Comparison of ENCODE assay signal across 10 cellular contexts in the genomic region with DNA sequence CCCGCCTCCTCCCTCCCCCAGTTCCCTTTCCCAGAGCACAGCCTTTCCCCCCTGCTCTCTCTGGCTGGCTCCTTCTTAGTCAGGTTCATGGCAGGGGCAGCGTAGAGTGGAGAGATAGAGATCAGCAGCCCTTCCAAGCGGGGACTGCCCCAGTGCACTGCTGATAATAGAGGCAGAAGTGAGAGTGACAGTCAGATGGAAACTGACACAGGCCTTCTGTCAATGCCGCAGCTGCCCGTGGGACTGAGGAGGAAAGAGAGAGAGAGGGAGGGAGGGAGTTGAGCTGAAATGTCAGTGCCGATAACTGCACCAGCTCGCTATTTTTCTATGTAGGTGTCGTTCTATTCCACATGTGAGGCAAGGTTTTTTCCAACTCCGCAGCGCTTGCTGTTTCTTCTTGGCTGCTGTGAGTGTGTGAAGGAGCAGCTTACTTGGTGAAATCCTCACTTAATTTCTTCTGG.
A peak's percentile ranks its signal among the peaks of the same experiment; 100 is the strongest.
DNase-seq lines count a peak whose midpoint lies in the region; ATAC-seq and TF ChIP-seq lines count a peak whose summit lies in the region.
"Had no signal": no experiment of that assay in that cellular context is flagged by ENCODE, and none has a peak within 500 bp of the region (broad histone marks: within the 10 kb centered on the region; RNA-seq: fewer than 3 reads in every experiment).

No MANE protein-coding gene starts in this region.

- peak overlapping the region; percentile 63; the same call in 1 of the 2 replicates for H3K4me2 ChIP-seq in GM23338
- H3K4me2 ChIP-seq: A549 had no signal

- H3K4me1 ChIP-seq in GM23338 (ENCODE audit: insufficient read depth), result peaks cover 13% of the 10 kb centered on the region
- H3K4me1 ChIP-seq: A549 had no signal

- ATAC-seq in GM23338, result peak; percentile 95
- ATAC-seq: A549 had no signal

- H3K4me1 Mint-ChIP-seq in GM23338, result no peaks in the 10 kb centered on the region; the same call in 1 of the 3 replicates
- H3K4me1 Mint-ChIP-seq: nephron had no signal

- no peak overlapping the region for H3K4me3 Mint-ChIP-seq in GM23338
- H3K4me3 Mint-ChIP-seq: nephron had no signal

- no peak overlapping the region for H3K27ac ChIP-seq in GM23338 (ENCODE audit: low read depth)
- H3K27ac ChIP-seq: A549 had no signal

- peak overlapping the region; percentile 38; the same call in 1 of the 2 replicates for H3K4me3 ChIP-seq in GM23338
- H3K4me3 ChIP-seq: A549 had no signal

- H3K27ac Mint-ChIP-seq in GM23338, result no peak overlapping the region
- H3K27ac Mint-ChIP-seq: nephron had no signal

- H3K36me3 Mint-ChIP-seq in GM23338 (ENCODE audit: low read depth), result no peaks in the 10 kb centered on the region

- H2AFZ ChIP-seq in GM23338, result 0 out of 2 replicates have a peak overlapping the region, but pooled peaks have one; percentile 53

- no peaks in the 10 kb centered on the region for H3K27me3 Mint-ChIP-seq in GM23338 (ENCODE audit: insufficient read depth, low read depth, poor library complexity)

- no peaks in the 10 kb centered on the region for H4K20me1 ChIP-seq in GM23338 (replicated peaks; ENCODE audit: insufficient read depth)

- H3F3A ChIP-seq in GM23338 (replicated peaks; ENCODE audit: low read depth), result no peaks in the 10 kb centered on the region

- DNase-seq in NCI-H146 (lab: John Stamatoyannopoulos, UW) (peak; percentile 38), NCI-H146 treated with DMSO at 0.1 percent for 48 hours (lab: John Stamatoyannopoulos, UW; ENCODE audit: unreplicated experiment) (no peak), GM23338 (ENCODE audit: low spot score) (peak; percentile 47), NCI-H128 (lab: John Stamatoyannopoulos, UW; ENCODE audit: unreplicated experiment) (peak; percentile 16), fibroblast of peridontal ligament (ENCODE audit: extremely low read depth) (peak; percentile 31), pons (ENCODE audit: low spot score) (peak; percentile 78), KG1 (lab: John Stamatoyannopoulos, UW) (no peak), DMS114 treated with DMSO at 0.1 percent for 48 hours (lab: John Stamatoyannopoulos, UW; ENCODE audit: unreplicated experiment) (no peak)

- no peaks in the 10 kb centered on the region for H3K9me2 ChIP-seq in GM23338 (ENCODE audit: insufficient read depth)

- no peak for TF ChIP-seq CTCF in GM23338 (conservative IDR thresholded peaks at IDR 0.05; ENCODE audit: low read depth in 2 of 2)

- H3K36me3 ChIP-seq in GM23338 (ENCODE audit: insufficient read depth), result no peaks in the 10 kb centered on the region

- H3K79me2 ChIP-seq in GM23338 (replicated peaks; ENCODE audit: insufficient read depth), result no peaks in the 10 kb centered on the region

- no peaks in the 10 kb centered on the region for H3K27me3 ChIP-seq in GM23338 (ENCODE audit: insufficient read depth)

- no peaks in the 10 kb centered on the region for H3K9me3 Mint-ChIP-seq in GM23338
- H3K9me3 Mint-ChIP-seq: nephron had no signal

TF ChIP-seq in GM23338, 12 proteins besides CTCF, POLR2A, EP300 and RAD21:
- TF ChIP-seq, protein P1, sequence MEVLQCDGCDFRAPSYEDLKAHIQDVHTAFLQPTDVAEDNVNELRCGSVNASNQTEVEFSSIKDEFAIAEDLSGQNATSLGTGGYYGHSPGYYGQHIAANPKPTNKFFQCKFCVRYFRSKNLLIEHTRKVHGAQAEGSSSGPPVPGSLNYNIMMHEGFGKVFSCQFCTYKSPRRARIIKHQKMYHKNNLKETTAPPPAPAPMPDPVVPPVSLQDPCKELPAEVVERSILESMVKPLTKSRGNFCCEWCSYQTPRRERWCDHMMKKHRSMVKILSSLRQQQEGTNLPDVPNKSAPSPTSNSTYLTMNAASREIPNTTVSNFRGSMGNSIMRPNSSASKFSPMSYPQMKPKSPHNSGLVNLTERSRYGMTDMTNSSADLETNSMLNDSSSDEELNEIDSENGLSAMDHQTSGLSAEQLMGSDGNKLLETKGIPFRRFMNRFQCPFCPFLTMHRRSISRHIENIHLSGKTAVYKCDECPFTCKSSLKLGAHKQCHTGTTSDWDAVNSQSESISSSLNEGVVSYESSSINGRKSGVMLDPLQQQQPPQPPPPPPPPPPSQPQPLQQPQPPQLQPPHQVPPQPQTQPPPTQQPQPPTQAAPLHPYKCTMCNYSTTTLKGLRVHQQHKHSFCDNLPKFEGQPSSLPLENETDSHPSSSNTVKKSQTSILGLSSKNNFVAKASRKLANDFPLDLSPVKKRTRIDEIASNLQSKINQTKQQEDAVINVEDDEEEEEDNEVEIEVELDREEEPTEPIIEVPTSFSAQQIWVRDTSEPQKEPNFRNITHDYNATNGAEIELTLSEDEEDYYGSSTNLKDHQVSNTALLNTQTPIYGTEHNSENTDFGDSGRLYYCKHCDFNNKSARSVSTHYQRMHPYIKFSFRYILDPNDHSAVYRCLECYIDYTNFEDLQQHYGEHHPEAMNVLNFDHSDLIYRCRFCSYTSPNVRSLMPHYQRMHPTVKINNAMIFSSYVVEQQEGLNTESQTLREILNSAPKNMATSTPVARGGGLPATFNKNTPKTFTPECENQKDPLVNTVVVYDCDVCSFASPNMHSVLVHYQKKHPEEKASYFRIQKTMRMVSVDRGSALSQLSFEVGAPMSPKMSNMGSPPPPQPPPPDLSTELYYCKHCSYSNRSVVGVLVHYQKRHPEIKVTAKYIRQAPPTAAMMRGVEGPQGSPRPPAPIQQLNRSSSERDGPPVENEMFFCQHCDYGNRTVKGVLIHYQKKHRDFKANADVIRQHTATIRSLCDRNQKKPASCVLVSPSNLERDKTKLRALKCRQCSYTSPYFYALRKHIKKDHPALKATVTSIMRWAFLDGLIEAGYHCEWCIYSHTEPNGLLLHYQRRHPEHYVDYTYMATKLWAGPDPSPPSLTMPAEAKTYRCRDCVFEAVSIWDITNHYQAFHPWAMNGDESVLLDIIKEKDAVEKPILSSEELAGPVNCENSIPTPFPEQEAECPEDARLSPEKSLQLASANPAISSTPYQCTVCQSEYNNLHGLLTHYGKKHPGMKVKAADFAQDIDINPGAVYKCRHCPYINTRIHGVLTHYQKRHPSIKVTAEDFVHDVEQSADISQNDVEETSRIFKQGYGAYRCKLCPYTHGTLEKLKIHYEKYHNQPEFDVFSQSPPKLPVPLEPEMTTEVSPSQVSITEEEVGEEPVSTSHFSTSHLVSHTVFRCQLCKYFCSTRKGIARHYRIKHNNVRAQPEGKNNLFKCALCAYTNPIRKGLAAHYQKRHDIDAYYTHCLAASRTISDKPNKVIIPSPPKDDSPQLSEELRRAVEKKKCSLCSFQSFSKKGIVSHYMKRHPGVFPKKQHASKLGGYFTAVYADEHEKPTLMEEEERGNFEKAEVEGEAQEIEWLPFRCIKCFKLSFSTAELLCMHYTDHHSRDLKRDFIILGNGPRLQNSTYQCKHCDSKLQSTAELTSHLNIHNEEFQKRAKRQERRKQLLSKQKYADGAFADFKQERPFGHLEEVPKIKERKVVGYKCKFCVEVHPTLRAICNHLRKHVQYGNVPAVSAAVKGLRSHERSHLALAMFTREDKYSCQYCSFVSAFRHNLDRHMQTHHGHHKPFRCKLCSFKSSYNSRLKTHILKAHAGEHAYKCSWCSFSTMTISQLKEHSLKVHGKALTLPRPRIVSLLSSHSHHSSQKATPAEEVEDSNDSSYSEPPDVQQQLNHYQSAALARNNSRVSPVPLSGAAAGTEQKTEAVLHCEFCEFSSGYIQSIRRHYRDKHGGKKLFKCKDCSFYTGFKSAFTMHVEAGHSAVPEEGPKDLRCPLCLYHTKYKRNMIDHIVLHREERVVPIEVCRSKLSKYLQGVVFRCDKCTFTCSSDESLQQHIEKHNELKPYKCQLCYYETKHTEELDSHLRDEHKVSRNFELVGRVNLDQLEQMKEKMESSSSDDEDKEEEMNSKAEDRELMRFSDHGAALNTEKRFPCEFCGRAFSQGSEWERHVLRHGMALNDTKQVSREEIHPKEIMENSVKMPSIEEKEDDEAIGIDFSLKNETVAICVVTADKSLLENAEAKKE (CRISPR knock-in tag; IDR thresholded peaks at IDR 0.05), result no peak
- TF ChIP-seq ZNF331 (CRISPR knock-in tag; IDR thresholded peaks at IDR 0.05; ENCODE audit: low read depth), result no peak
- no peak for TF ChIP-seq CREB1 (CRISPR knock-in tag; IDR thresholded peaks at IDR 0.05; ENCODE audit: low read depth)
- no peak for TF ChIP-seq EZH2phosphoT487 (IDR thresholded peaks at IDR 0.05; ENCODE audit: unreplicated experiment)

Comparison
In these comparisons a context has a peak if more than half of its experiments do, and no peak if none do; other contexts are left out.
1. DNase-seq: peak in NCI-H146 (single experiment), GM23338 (single experiment), NCI-H128 (single experiment), fibroblast of peridontal ligament (single experiment) and pons (single experiment); none in NCI-H146 treated with DMSO at 0.1 percent for 48 hours (single experiment), KG1 (single experiment) and DMS114 treated with DMSO at 0.1 percent for 48 hours (single experiment).